In genomic region chrX:3680459-3680858, GRCh38 we compare ENCODE assay signal across 15 cellular contexts.
"Had no signal": no experiment of that assay in that cellular context is flagged by ENCODE, and none has a peak within 500 bp of the region (broad histone marks: within the 10 kb centered on the region; RNA-seq: fewer than 3 reads in every experiment).

No MANE protein-coding gene starts in this region.

- H3K27me3 Mint-ChIP-seq: naive thymus-derived CD4-positive, alpha-beta T cell had no signal

- ATAC-seq: esophagus mucosa; gastrocnemius medialis; naive thymus-derived CD4-positive, alpha-beta T cell had no signal

- DNase-seq: cortex of kidney; dorsolateral prefrontal cortex; effector CD8-positive, alpha-beta T cell; gastrocnemius medialis; immature natural killer cell; left colon; naive thymus-derived CD4-positive, alpha-beta T cell; posterior cingulate gyrus; sigmoid colon; stimulated activated CD4-positive, alpha-beta T cell treated with anti-CD3 and anti-CD28 coated beads, Interleukin-2, amount 100 ng/mL, for 24 hours; stimulated activated naive CD4-positive, alpha-beta T cell; stomach; substantia nigra; trophoblast cell had no signal

- H3K9me3 Mint-ChIP-seq: immature natural killer cell had no signal

- H3K4me3 Mint-ChIP-seq: immature natural killer cell; naive thymus-derived CD4-positive, alpha-beta T cell had no signal
